ENCODE assay signal across 1 cellular context in the genomic region with DNA sequence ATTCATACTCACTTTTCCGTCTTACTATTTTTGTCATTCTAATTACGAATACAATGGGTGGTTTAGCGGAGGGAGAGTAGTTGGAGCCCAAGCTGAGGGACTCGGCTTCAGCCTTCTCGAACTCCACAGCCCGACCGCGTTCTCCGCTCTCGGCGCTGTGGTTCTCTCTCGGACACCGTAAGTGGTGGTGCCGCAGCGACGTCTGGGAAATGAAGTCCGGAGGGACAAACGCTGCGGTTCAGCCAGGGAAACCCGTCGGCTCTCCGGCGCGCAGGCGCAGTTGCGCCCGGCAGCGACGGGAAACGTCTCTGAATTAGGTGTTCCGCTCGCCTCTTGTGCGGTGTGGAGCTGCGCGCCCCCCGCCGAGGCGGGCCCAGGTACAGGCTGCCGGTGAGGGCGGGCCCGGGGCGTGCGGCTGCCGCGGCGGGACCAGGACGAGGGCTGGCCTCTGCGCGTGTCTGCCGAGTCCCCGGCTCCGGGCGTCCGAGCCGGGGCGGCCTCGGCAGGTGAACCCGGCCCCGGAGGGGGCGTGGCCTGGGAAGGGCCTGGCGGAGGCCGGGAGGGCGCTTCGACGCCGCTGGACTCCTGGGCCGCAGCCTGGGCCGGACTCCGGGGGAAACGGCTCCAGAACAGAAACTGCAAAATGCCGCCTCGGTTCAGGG.
A peak's percentile ranks its signal among the peaks of the same experiment; 100 is the strongest.
TF ChIP-seq lines count a peak whose summit lies in the region.

Gene ZNF879, plus strand, starts transcription at position 277 of the 662 bp plus-strand sequence. CDS start 1,201 bp downstream, outside the sequence.

TF ChIP-seq in K562, 482 proteins besides CTCF, POLR2A, EP300 and RAD21 (continued from another document):
- TF ChIP-seq, protein P1, sequence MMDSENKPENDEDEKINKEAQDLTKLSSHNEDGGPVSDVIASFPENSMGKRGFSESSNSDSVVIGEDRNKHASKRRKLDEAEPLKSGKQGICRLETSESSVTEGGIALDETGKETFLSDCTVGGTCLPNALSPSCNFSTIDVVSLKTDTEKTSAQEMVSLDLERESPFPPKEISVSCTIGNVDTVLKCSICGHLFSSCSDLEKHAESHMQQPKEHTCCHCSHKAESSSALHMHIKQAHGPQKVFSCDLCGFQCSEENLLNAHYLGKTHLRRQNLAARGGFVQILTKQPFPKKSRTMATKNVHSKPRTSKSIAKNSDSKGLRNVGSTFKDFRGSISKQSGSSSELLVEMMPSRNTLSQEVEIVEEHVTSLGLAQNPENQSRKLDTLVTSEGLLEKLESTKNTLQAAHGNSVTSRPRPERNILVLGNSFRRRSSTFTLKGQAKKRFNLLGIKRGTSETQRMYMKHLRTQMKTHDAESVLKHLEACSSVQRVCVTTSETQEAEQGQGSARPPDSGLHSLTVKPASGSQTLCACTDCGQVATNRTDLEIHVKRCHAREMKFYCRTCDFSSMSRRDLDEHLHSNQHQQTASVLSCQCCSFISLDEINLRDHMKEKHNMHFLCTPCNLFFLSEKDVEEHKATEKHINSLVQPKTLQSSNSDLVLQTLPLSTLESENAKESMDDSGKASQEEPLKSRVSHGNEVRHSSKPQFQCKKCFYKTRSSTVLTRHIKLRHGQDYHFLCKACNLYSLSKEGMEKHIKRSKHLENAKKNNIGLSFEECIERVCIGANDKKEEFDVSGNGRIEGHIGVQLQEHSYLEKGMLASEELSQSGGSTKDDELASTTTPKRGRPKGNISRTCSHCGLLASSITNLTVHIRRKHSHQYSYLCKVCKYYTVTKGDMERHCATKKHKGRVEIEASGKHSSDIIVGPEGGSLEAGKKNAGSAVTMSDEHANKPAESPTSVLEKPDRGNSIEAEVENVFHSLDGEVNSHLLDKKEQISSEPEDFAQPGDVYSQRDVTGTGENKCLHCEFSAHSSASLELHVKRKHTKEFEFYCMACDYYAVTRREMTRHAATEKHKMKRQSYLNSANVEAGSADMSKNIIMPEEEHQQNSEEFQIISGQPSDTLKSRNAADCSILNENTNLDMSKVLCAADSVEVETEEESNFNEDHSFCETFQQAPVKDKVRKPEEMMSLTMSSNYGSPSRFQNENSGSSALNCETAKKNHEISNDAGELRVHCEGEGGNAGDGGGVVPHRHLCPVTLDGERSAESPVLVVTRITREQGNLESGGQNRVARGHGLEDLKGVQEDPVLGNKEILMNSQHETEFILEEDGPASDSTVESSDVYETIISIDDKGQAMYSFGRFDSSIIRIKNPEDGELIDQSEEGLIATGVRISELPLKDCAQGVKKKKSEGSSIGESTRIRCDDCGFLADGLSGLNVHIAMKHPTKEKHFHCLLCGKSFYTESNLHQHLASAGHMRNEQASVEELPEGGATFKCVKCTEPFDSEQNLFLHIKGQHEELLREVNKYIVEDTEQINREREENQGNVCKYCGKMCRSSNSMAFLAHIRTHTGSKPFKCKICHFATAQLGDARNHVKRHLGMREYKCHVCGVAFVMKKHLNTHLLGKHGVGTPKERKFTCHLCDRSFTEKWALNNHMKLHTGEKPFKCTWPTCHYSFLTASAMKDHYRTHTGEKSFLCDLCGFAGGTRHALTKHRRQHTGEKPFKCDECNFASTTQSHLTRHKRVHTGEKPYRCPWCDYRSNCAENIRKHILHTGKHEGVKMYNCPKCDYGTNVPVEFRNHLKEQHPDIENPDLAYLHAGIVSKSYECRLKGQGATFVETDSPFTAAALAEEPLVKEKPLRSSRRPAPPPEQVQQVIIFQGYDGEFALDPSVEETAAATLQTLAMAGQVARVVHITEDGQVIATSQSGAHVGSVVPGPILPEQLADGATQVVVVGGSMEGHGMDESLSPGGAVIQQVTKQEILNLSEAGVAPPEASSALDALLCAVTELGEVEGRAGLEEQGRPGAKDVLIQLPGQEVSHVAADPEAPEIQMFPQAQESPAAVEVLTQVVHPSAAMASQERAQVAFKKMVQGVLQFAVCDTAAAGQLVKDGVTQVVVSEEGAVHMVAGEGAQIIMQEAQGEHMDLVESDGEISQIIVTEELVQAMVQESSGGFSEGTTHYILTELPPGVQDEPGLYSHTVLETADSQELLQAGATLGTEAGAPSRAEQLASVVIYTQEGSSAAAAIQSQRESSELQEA (IDR thresholded peaks at IDR 0.05; ENCODE audit: low read depth), result peak; percentile 95
